Comparison of ENCODE assay signal across 8 cellular contexts in genomic region chr11:47524200-47524874, GRCh38. TPM values are rescaled to one million over a fixed set of nuclear protein-coding genes. Genes with fewer than 3 reads are reported as not detected.
DNase-seq lines count a peak whose midpoint lies in the region; ATAC-seq, FAIRE-seq and TF ChIP-seq lines count a peak whose summit lies in the region.

No MANE protein-coding gene starts in this region.

- no peaks in the 10 kb centered on the region for H3K9me3 ChIP-seq in heart right ventricle

- ATAC-seq in HG03432 (IDR thresholded peaks at IDR 0.05; ENCODE audit: unreplicated experiment) (peak; percentile 27), heart right ventricle (peak in 7 of 8 donors; percentile 60 to 82 (median 70))
- ATAC-seq in activated naive CD8-positive, alpha-beta T cell treated with anti-CD3 and anti-CD28 coated beads, Interleukin-2, amount 10 ng/mL, durations not matched to agents 7 days and 5 days (ENCODE audit: low read depth) = peak; percentile 49

- H3K36me3 ChIP-seq in heart right ventricle = peaks cover 0 to 17% (median 0%) of the 10 kb centered on the region in 9 donors

- FAIRE-seq in frontal cortex (lab: Jason Lieb, UNC) = no peak

- peak overlapping the region; percentile 19 to 88 (median 70) for H3K27ac ChIP-seq in heart right ventricle

- intact Hi-C loops in CD14-positive monocyte (cut with micrococcal nuclease) (no loop called here), heart right ventricle (cut with DNase I) (no loop called here)

- DNase-seq in CD14-positive monocyte (ENCODE audit: low spot score) (no peak), heart right ventricle (peak; percentile 25 to 27), retina (peak; percentile 36), HK-2 (ENCODE audit: unreplicated experiment) (no peak), frontal cortex (ENCODE audit: low spot score in 2 of 2) (no peak)
- no peak for DNase-seq in activated naive CD8-positive, alpha-beta T cell treated with anti-CD3 and anti-CD28 coated beads, Interleukin-2, amount 10 ng/mL, durations not matched to agents 7 days and 5 days
- no peak for DNase-seq in effector CD8-positive, alpha-beta T cell (lab: John Stamatoyannopoulos, UW)

- H3K4me1 Mint-ChIP-seq in CD14-positive monocyte = peaks cover 41% of the 10 kb centered on the region
- peaks cover 33% of the 10 kb centered on the region for H3K4me1 Mint-ChIP-seq in activated naive CD8-positive, alpha-beta T cell treated with anti-CD3 and anti-CD28 coated beads, Interleukin-2, amount 10 ng/mL, durations not matched to agents 7 days and 5 days

- TF ChIP-seq CTCF in CD14-positive monocyte (IDR thresholded peaks at IDR 0.05) (no peak), heart right ventricle (IDR thresholded peaks at IDR 0.05) (no peak)

- no peaks in the 10 kb centered on the region for H3K27me3 ChIP-seq in heart right ventricle

- WGBS in heart right ventricle, 2 donors = 22 to 27% methylated on average over 9 of the region's 9 CpGs

- peak overlapping the region; percentile 76 to 95 (median 89) for H3K27ac Mint-ChIP-seq in CD14-positive monocyte
- peak overlapping the region; percentile 63 for H3K27ac Mint-ChIP-seq in activated naive CD8-positive, alpha-beta T cell treated with anti-CD3 and anti-CD28 coated beads, Interleukin-2, amount 10 ng/mL, durations not matched to agents 7 days and 5 days

- peak overlapping the region in 8 of 10 donors; percentile 9 to 43 (median 37) for H3K4me3 ChIP-seq in heart right ventricle

- POLR2A ChIA-PET in activated naive CD8-positive, alpha-beta T cell treated with anti-CD3 and anti-CD28 coated beads, Interleukin-2, amount 10 ng/mL, durations not matched to agents 7 days and 5 days (lab: Charles Lee) = interaction anchor here (1.8 kb wide), 1 partner anchor 28 kb away, joined by 7 read pairs; the partner anchor contains the start of gene CELF1

- H3K4me1 ChIP-seq in heart right ventricle = peaks cover 14 to 86% (median 49%) of the 10 kb centered on the region in 9 donors

- H3K27me3 Mint-ChIP-seq in CD14-positive monocyte (ENCODE audit: low read depth in 3 of 3) = peaks cover 0 to 1% (median 0%) of the 10 kb centered on the region in 3 donors
- H3K27me3 Mint-ChIP-seq in activated naive CD8-positive, alpha-beta T cell treated with anti-CD3 and anti-CD28 coated beads, Interleukin-2, amount 10 ng/mL, durations not matched to agents 7 days and 5 days = no peaks in the 10 kb centered on the region

- peaks cover 27 to 42% of the 10 kb centered on the region in 2 donors for H3K36me3 Mint-ChIP-seq in CD14-positive monocyte
- peaks cover 6% of the 10 kb centered on the region for H3K36me3 Mint-ChIP-seq in activated naive CD8-positive, alpha-beta T cell treated with anti-CD3 and anti-CD28 coated beads, Interleukin-2, amount 10 ng/mL, durations not matched to agents 7 days and 5 days

- no peaks in the 10 kb centered on the region for H3K9me3 Mint-ChIP-seq in CD14-positive monocyte
- no peaks in the 10 kb centered on the region for H3K9me3 Mint-ChIP-seq in activated naive CD8-positive, alpha-beta T cell treated with anti-CD3 and anti-CD28 coated beads, Interleukin-2, amount 10 ng/mL, durations not matched to agents 7 days and 5 days

- H3K4me3 Mint-ChIP-seq in CD14-positive monocyte = peak overlapping the region in 1 of 2 donors; percentile 13
- H3K4me3 Mint-ChIP-seq in activated naive CD8-positive, alpha-beta T cell treated with anti-CD3 and anti-CD28 coated beads, Interleukin-2, amount 10 ng/mL, durations not matched to agents 7 days and 5 days = peak overlapping the region; percentile 38

RNA-seq across cellular contexts. Expression of gene CELF1, which starts 28.6 kb away (rescaled TPM):
- polyA plus RNA-seq in CD14-positive monocyte = 10 to 100 TPM; 27.2 to 39.9 TPM
- total RNA-seq in activated naive CD8-positive, alpha-beta T cell treated with anti-CD3 and anti-CD28 coated beads, Interleukin-2, amount 10 ng/mL, durations not matched to agents 7 days and 5 days = 100 to 1,000 TPM; 102 to 113 TPM
- 10 to 100 TPM; 68.3 to 97.0 (median 87.7) TPM for total RNA-seq in heart right ventricle
- polyA plus RNA-seq in heart right ventricle = 10 to 100 TPM; 24.4 to 35.8 TPM
- 176 TPM for total RNA-seq in frontal cortex

RNA-seq across cellular contexts. Expression of gene PTPMT1, which starts 41.1 kb away (rescaled TPM):
- 10 to 100 TPM; 83.3 to 87.8 TPM for polyA plus RNA-seq in CD14-positive monocyte
- 10 to 100 TPM; 37.9 to 39.3 TPM for total RNA-seq in activated naive CD8-positive, alpha-beta T cell treated with anti-CD3 and anti-CD28 coated beads, Interleukin-2, amount 10 ng/mL, durations not matched to agents 7 days and 5 days
- total RNA-seq in heart right ventricle = 10 to 100 TPM; 16.9 to 24.6 (median 21.3) TPM
- polyA plus RNA-seq in heart right ventricle = 10 to 100 TPM; 36.4 to 66.9 TPM
- total RNA-seq in frontal cortex = 22.0 TPM

RNA-seq across cellular contexts. Expression of gene KBTBD4, which starts 54.4 kb away (rescaled TPM):
- polyA plus RNA-seq in CD14-positive monocyte (10 to 100 TPM; 13.8 to 16.9 TPM), heart right ventricle (1 to 10 TPM; 3.1 to 9.2 TPM)
- total RNA-seq in activated naive CD8-positive, alpha-beta T cell treated with anti-CD3 and anti-CD28 coated beads, Interleukin-2, amount 10 ng/mL, durations not matched to agents 7 days and 5 days = 10 to 100 TPM; 18.8 to 19.0 TPM
- total RNA-seq in heart right ventricle (10 to 100 TPM; 13.6 to 21.0 (median 16.2) TPM), frontal cortex (42.8 TPM)

RNA-seq across cellular contexts. Expression of gene NDUFS3, which starts 54.5 kb away (rescaled TPM):
- 100 to 1,000 TPM; 104 to 107 TPM for polyA plus RNA-seq in CD14-positive monocyte
- total RNA-seq in activated naive CD8-positive, alpha-beta T cell treated with anti-CD3 and anti-CD28 coated beads, Interleukin-2, amount 10 ng/mL, durations not matched to agents 7 days and 5 days = 100 to 1,000 TPM; 105 to 108 TPM
- 100 to 1,000 TPM; 171 to 359 (median 287) TPM for total RNA-seq in heart right ventricle
- polyA plus RNA-seq in heart right ventricle = 100 to 1,000 TPM; 291 to 570 TPM
- 72.6 TPM for total RNA-seq in frontal cortex

Comparison
In these comparisons a context has a peak if more than half of its experiments do, and no peak if none do; other contexts are left out.
1. DNase-seq: peak in heart right ventricle (2 of 2) and retina (single experiment); none in CD14-positive monocyte (single experiment), activated naive CD8-positive, alpha-beta T cell treated with anti-CD3 and anti-CD28 coated beads, Interleukin-2, amount 10 ng/mL, durations not matched to agents 7 days and 5 days (single experiment), HK-2 (single experiment), effector CD8-positive, alpha-beta T cell (single experiment) and frontal cortex (0 of 2).
2. Peak in every context shown above with its lines, with median percentiles within 50 percentile points of each other: ATAC-seq.